In the genomic region with DNA sequence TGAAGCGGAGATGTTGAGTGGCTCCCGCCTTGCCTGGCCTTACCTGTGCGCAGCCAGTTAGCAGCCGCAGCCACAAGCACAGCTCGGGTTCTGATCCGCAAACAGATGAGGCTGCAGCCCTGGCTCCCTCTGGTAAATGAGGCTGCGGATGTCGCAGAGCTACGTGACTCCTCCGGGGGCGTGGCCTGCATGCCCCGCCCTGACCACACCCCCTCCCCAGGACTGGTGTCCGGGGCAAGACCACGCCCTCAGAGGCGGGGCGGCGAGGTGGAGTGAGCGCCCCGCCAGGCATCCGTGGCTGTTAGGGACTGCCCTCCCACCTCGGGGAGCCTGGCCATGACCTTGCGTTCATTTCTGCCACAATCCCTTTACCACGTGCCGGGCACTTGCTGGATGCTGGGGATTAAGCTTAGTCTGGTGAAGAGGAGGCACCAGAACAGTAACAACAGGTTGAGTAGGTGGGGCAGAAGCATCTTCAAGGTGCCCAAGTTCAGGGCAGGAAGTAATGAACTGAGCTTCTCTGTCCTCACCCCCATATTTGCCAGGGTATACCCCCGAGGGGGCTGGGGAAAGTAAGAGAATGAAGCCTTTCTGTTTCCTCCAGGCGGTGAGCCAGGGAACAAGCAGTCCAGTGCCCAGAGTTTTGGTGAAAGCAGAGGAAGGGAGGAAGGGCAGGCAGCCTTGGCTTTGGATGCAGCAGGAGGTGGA, we compare ENCODE assay signal across 1 cellular context.
TF ChIP-seq lines count a peak whose summit lies in the region.

A gene (minus strand): TSS at position 138 of the 708 bp plus-strand sequence. CDS start 1,363 bp downstream, outside the sequence.

TF ChIP-seq in HEK293, 187 proteins besides CTCF, POLR2A, EP300 and RAD21 (continued from another document):
- TF ChIP-seq, protein P1, sequence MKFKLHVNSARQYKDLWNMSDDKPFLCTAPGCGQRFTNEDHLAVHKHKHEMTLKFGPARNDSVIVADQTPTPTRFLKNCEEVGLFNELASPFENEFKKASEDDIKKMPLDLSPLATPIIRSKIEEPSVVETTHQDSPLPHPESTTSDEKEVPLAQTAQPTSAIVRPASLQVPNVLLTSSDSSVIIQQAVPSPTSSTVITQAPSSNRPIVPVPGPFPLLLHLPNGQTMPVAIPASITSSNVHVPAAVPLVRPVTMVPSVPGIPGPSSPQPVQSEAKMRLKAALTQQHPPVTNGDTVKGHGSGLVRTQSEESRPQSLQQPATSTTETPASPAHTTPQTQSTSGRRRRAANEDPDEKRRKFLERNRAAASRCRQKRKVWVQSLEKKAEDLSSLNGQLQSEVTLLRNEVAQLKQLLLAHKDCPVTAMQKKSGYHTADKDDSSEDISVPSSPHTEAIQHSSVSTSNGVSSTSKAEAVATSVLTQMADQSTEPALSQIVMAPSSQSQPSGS (tag by site-specific recombination; IDR thresholded peaks at IDR 0.05; ENCODE audit: low read depth) = no peak
- TF ChIP-seq KLF16 (tag by site-specific recombination; IDR thresholded peaks at IDR 0.05) (no peak), ZNF114 (tag by site-specific recombination; IDR thresholded peaks at IDR 0.05) (no peak), ZFHX2 (tag by site-specific recombination; conservative IDR thresholded peaks at IDR 0.05) (no peak), ZNF791 (tag by site-specific recombination; IDR thresholded peaks at IDR 0.05) (no peak), ZNF660 (tag by site-specific recombination; IDR thresholded peaks at IDR 0.05) (no peak), ZNF629 (tag by site-specific recombination; IDR thresholded peaks at IDR 0.05) (peak; percentile 26; the same call in 1 of the 2 replicates), ZNF596 (tag by site-specific recombination; IDR thresholded peaks at IDR 0.05) (no peak), ZNF654 (tag by site-specific recombination; IDR thresholded peaks at IDR 0.05; ENCODE audit: low read depth) (no peak), SP2 (tag by site-specific recombination; IDR thresholded peaks at IDR 0.05) (peak; percentile 70), GLIS2 (tag by site-specific recombination; IDR thresholded peaks at IDR 0.05) (peak; percentile 69), BCL11B (tag by site-specific recombination; IDR thresholded peaks at IDR 0.05; ENCODE audit: low read depth) (no peak), ZNF223 (tag by site-specific recombination; IDR thresholded peaks at IDR 0.05) (no peak), ZNF19 (tag by site-specific recombination; IDR thresholded peaks at IDR 0.05; ENCODE audit: low read depth) (no peak), YY2 (tag by site-specific recombination; IDR thresholded peaks at IDR 0.05) (no peak), ZNF792 (tag by site-specific recombination; IDR thresholded peaks at IDR 0.05) (no peak), ZNF341 (tag by site-specific recombination; IDR thresholded peaks at IDR 0.05; ENCODE audit: low read depth) (peak; percentile 91), ZNF560 (tag by site-specific recombination; IDR thresholded peaks at IDR 0.05; ENCODE audit: borderline replicate concordance) (no peak), SCRT2 (tag by site-specific recombination; IDR thresholded peaks at IDR 0.05) (peak; percentile 84), ZNF366 (tag by site-specific recombination; conservative IDR thresholded peaks at IDR 0.05) (no peak), ZFP41 (tag by site-specific recombination; IDR thresholded peaks at IDR 0.05; ENCODE audit: borderline replicate concordance) (no peak), ZNF146 (tag by site-specific recombination; IDR thresholded peaks at IDR 0.05) (no peak), ZNF184 (tag by site-specific recombination; IDR thresholded peaks at IDR 0.05) (no peak), ZSCAN30 (tag by site-specific recombination; IDR thresholded peaks at IDR 0.05) (no peak), GLIS1 (tag by site-specific recombination; IDR thresholded peaks at IDR 0.05) (peak; percentile 39; the same call in 1 of the 2 replicates), MEIS1 (CRISPR knock-in tag; IDR thresholded peaks at IDR 0.05; ENCODE audit: borderline replicate concordance) (no peak)
- TF ChIP-seq, protein P2, sequence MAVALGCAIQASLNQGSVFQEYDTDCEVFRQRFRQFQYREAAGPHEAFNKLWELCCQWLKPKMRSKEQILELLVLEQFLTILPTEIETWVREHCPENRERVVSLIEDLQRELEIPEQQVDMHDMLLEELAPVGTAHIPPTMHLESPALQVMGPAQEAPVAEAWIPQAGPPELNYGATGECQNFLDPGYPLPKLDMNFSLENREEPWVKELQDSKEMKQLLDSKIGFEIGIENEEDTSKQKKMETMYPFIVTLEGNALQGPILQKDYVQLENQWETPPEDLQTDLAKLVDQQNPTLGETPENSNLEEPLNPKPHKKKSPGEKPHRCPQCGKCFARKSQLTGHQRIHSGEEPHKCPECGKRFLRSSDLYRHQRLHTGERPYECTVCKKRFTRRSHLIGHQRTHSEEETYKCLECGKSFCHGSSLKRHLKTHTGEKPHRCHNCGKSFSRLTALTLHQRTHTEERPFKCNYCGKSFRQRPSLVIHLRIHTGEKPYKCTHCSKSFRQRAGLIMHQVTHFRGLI (tag by site-specific recombination; IDR thresholded peaks at IDR 0.05) = no peak
